13 cellular contexts compared by ENCODE assay signal in genomic region chr9:68793605-68794343, GRCh38.
DNase-seq lines count a peak whose midpoint lies in the region; ATAC-seq, FAIRE-seq and TF ChIP-seq lines count a peak whose summit lies in the region.
"Had no signal": no experiment of that assay in that cellular context is flagged by ENCODE, and none has a peak within 500 bp of the region (broad histone marks: within the 10 kb centered on the region; RNA-seq: fewer than 3 reads in every experiment).

No MANE protein-coding gene starts in this region.

- H3K4me3 ChIP-seq in GM12878, result no peak overlapping the region; the same call in 1 of the 2 replicates

- H4K20me1 ChIP-seq in GM12878 (ENCODE audit: control insufficient read depth, insufficient read depth), result no peaks in the 10 kb centered on the region

- TF ChIP-seq CTCF in GM12878 (IDR thresholded peaks at IDR 0.05 in 2 of 3, conservative IDR thresholded peaks at IDR 0.05 in 1 of 3; ENCODE audit: control insufficient read depth in 2 of 3, extremely low read depth in 1 of 3, insufficient read depth in 1 of 3, low read depth in 3 of 3, low read length in 3 of 3), result no peak

- 54% methylated on average over 6 of the region's 6 CpGs for WGBS in GM12878 (ENCODE audit: insufficient coverage, insufficient replicate concordance, low lambda C conversion rate, missing lambda C conversion rate)

- DNase-seq in GM18507 (ENCODE audit: extremely low spot score, insufficient read length, low read depth), result no peak
- DNase-seq in GM12878 (ENCODE audit: low read depth, low spot score), result peak; percentile 34
- DNase-seq in dermis blood vessel endothelial cell, result no peak
- no peak for DNase-seq in NCI-H1930 (lab: John Stamatoyannopoulos, UW)
- DNase-seq in OCI-M2 (lab: John Stamatoyannopoulos, UW; ENCODE audit: unreplicated experiment), result no peak
- no peak for DNase-seq in activated CD8-positive, alpha-beta memory T cell treated with anti-CD3 and anti-CD28 coated beads, Interleukin-2, amount 50 U/mL, for 48 hours
- DNase-seq: DMS79 treated with DMSO at 0.1 percent for 48 hours; effector memory CD8-positive, alpha-beta T cell; NCI-H1417 treated with DMSO at 0.1 percent for 48 hours; occipital lobe had no signal

- BruUV-seq in GM12878 (replicated peaks; lab: Mats Ljungman, UMichigan), result no TSS peak

- CTCF ChIA-PET in GM12878 (lab: Yijun Ruan, JAX), result interaction anchor here (1.0 to 1.4 kb wide), 2 partner anchors 206 to 213 kb away, joined by 3 read pairs; no protein-coding TSS in a partner anchor

- H3K9ac ChIP-seq in GM12878 (ENCODE audit: control insufficient read depth, insufficient read depth, low read length), result no peak overlapping the region

- POLR2A ChIA-PET in GM12878 (lab: Charles Lee), result interaction anchor here (0.5 kb wide), 1 partner anchor 49 kb away, joined by 3 read pairs; no protein-coding TSS in a partner anchor

- no peak overlapping the region for H3K4me2 ChIP-seq in GM12878 (ENCODE audit: control insufficient read depth, insufficient read depth)

- FAIRE-seq in GM18507 (lab: Jason Lieb, UNC), result peak; percentile 91
- peak; percentile 68 for FAIRE-seq in GM12878 (lab: Jason Lieb, UNC)

- H2AFZ ChIP-seq in GM12878 (ENCODE audit: control insufficient read depth, low read depth, low read length), result no peak overlapping the region

- H3K36me3 ChIP-seq in GM12878 (ENCODE audit: control insufficient read depth in 2 of 2, insufficient read depth in 2 of 2, low read length in 1 of 2), result peaks cover 0 to 2% of the 10 kb centered on the region in 2 experiments; a peak in 1 of 4 replicates

- intact Hi-C loops in GM12878 (cut with micrococcal nuclease; ENCODE audit: unreplicated experiment), result no loop called here

- H3K79me2 ChIP-seq in GM12878 (ENCODE audit: control insufficient read depth, insufficient read depth, low read length), result no peaks in the 10 kb centered on the region

- no peak for TF ChIP-seq RAD21 in GM12878 (IDR thresholded peaks at IDR 0.05; ENCODE audit: insufficient read depth, low read depth, low read length)

- SMC1A ChIA-PET in GM12878 (lab: Charles Lee; ENCODE audit: uncharacterized antibody, unreplicated experiment), result interaction anchor here (0.9 to 1.7 kb wide), 4 partner anchors 9 to 126 kb away, joined by 3 to 6 read pairs (median 4); no protein-coding TSS in a partner anchor

- in situ Hi-C loops in GM12878 (cut with MboI), result no loop called here

- H3K27ac ChIP-seq in GM12878 (ENCODE audit: control insufficient read depth, insufficient read depth), result no peak overlapping the region

- H3K4me1 ChIP-seq in GM12878 (ENCODE audit: control insufficient read depth, insufficient read depth, low read length), result peaks cover 10% of the 10 kb centered on the region

- H3K27me3 ChIP-seq in GM12878 (replicated peaks in 1 of 2; ENCODE audit: control insufficient read depth in 2 of 2, insufficient read depth in 2 of 2, low read length in 1 of 2), result no peaks in the 10 kb centered on the region

- ATAC-seq in GM21423 (IDR thresholded peaks at IDR 0.05; ENCODE audit: unreplicated experiment) (peak; percentile 96), HG03135 (IDR thresholded peaks at IDR 0.05; ENCODE audit: unreplicated experiment) (peak; percentile 97), GM12878 (peak; percentile 87)
- ATAC-seq: effector memory CD8-positive, alpha-beta T cell; HCT116 had no signal

- TF ChIP-seq POLR2A in GM12878 (IDR thresholded peaks at IDR 0.05; ENCODE audit: low read depth, low read length), result no peak

- no peak for TF ChIP-seq EP300 in GM12878 (IDR thresholded peaks at IDR 0.05; ENCODE audit: borderline replicate concordance in 1 of 2, control insufficient read depth in 1 of 2, low read depth in 2 of 2, low read length in 2 of 2)

- H3K9me3 ChIP-seq in GM12878 (replicated peaks; ENCODE audit: control insufficient read depth, insufficient read depth, low read length), result no peaks in the 10 kb centered on the region

- RAD21 ChIA-PET in GM12878 (lab: Charles Lee; ENCODE audit: unreplicated experiment), result no interaction called here

TF ChIP-seq in GM12878, 131 proteins besides CTCF, POLR2A, EP300 and RAD21:
- TF ChIP-seq TCF12 (IDR thresholded peaks at IDR 0.05; ENCODE audit: low read depth, low read length) (peak; percentile 19; the same call in 1 of the 2 replicates), SP1 (IDR thresholded peaks at IDR 0.05; ENCODE audit: low read depth, low read length) (no peak), BHLHE40 (IDR thresholded peaks at IDR 0.05; ENCODE audit: borderline replicate concordance in 1 of 2, low read depth in 2 of 2, low read length in 1 of 2) (0 out of 4 replicates have a peak, but pooled peaks of 1 of the 2 experiments have one; percentile 10), RUNX3 (IDR thresholded peaks at IDR 0.05; ENCODE audit: low read length) (peak; percentile 72), ZSCAN29 (IDR thresholded peaks at IDR 0.05) (no peak), SPI1 (IDR thresholded peaks at IDR 0.05; ENCODE audit: borderline replicate concordance, insufficient read depth, low read depth, low read length) (peak; percentile 42; the same call in 1 of the 2 replicates), PKNOX1 (IDR thresholded peaks at IDR 0.05) (peak; percentile 26; the same call in 1 of the 2 replicates)
